Comparison of ENCODE assay signal across 21 cellular contexts in genomic region chr1:32946413-32946812, GRCh38. TPM values are rescaled to one million over a fixed set of nuclear protein-coding genes. Genes with fewer than 3 reads are reported as not detected.
A peak's percentile ranks its signal among the peaks of the same experiment; 100 is the strongest.
DNase-seq lines count a peak whose midpoint lies in the region; ATAC-seq, FAIRE-seq and TF ChIP-seq lines count a peak whose summit lies in the region.
"Had no signal": no experiment of that assay in that cellular context is flagged by ENCODE, and none has a peak within 500 bp of the region (broad histone marks: within the 10 kb centered on the region; RNA-seq: fewer than 3 reads in every experiment).

No MANE protein-coding gene starts in this region.

- H3K27ac ChIP-seq in ascending aorta (peak overlapping the region; percentile 71 to 79), endothelial cell of umbilical vein (ENCODE audit: insufficient read depth, low read depth, low read length) (no peak overlapping the region)
- H3K27ac ChIP-seq: 22Rv1, PC-9, RWPE1 had no signal

- dilution Hi-C loops in endothelial cell of umbilical vein (cut with MboI; ENCODE audit: extremely low pct_ligation_motif_present, low sequenced_read_pairs) = loop anchor here (10.0 kb wide), 1 partner anchor 58 kb away; no protein-coding TSS in a partner anchor

- H3K36me3 ChIP-seq in ascending aorta (peaks cover 42 to 43% of the 10 kb centered on the region in 2 donors), endothelial cell of umbilical vein (ENCODE audit: control insufficient read depth in 2 of 2, extremely low read depth in 1 of 2, insufficient read depth in 2 of 2, low read length in 2 of 2) (peaks cover 16 to 18% of the 10 kb centered on the region in 2 experiments)

- no peak overlapping the region for H3K9ac ChIP-seq in endothelial cell of umbilical vein (replicated peaks; ENCODE audit: extremely low read depth, insufficient read depth, low read length)

- POLR2A ChIA-PET in endothelial cell of umbilical vein (lab: Charles Lee) = no interaction called here

- H3K9me3 Mint-ChIP-seq in activated CD4-positive, alpha-beta T cell treated with anti-CD3 and anti-CD28 coated beads, Interleukin-2, amount 10 ng/mL, durations not matched to agents 24 days and 14 days = no peaks in the 10 kb centered on the region
- no peaks in the 10 kb centered on the region for H3K9me3 Mint-ChIP-seq in stimulated activated effector memory CD8-positive, alpha-beta T cell treated with anti-CD3 and anti-CD28 coated beads, Interleukin-12 subunit alpha, Interleukin-12 subunit beta, amount 100 ng/mL, for 72 hours
- H3K9me3 Mint-ChIP-seq: CD4-positive, alpha-beta T cell had no signal

- H3K4me3 Mint-ChIP-seq in activated CD4-positive, alpha-beta T cell treated with anti-CD3 and anti-CD28 coated beads, Interleukin-2, amount 10 ng/mL, durations not matched to agents 24 days and 14 days = no peak overlapping the region
- no peak overlapping the region for H3K4me3 Mint-ChIP-seq in stimulated activated effector memory CD8-positive, alpha-beta T cell treated with anti-CD3 and anti-CD28 coated beads, Interleukin-12 subunit alpha, Interleukin-12 subunit beta, amount 100 ng/mL, for 72 hours
- H3K4me3 Mint-ChIP-seq: B cell; CD4-positive, alpha-beta T cell had no signal

- H3K4me1 ChIP-seq in ascending aorta (peaks cover 13 to 42% of the 10 kb centered on the region in 2 donors), endothelial cell of umbilical vein (ENCODE audit: control insufficient read depth, extremely low read depth, insufficient read depth, low read length) (peaks cover 11% of the 10 kb centered on the region)

- H3K9me3 ChIP-seq in ascending aorta = no peaks in the 10 kb centered on the region
- no peaks in the 10 kb centered on the region for H3K9me3 ChIP-seq in endothelial cell of umbilical vein (replicated peaks; ENCODE audit: control insufficient read depth, insufficient read depth, low read length)
- H3K9me3 ChIP-seq: Caco-2 had no signal

- TF ChIP-seq CTCF in ascending aorta (IDR thresholded peaks at IDR 0.05) (no peak), endothelial cell of umbilical vein (IDR thresholded peaks at IDR 0.05; ENCODE audit: extremely low read depth in 1 of 2, insufficient read depth in 1 of 2, low read depth in 1 of 2, low read length in 2 of 2) (no peak), lower leg skin (IDR thresholded peaks at IDR 0.05) (no peak)

- no TSS peak for BruUV-seq in endothelial cell of umbilical vein (replicated peaks; lab: Mats Ljungman, UMichigan)

- peaks cover 37% of the 10 kb centered on the region for H3K79me2 ChIP-seq in endothelial cell of umbilical vein (ENCODE audit: control insufficient read depth, insufficient read depth, low read length)

- WGBS in lower leg skin, 2 donors = 59 to 73% methylated on average over 2 of the region's 2 CpGs

- H4K20me1 ChIP-seq in endothelial cell of umbilical vein (replicated peaks; ENCODE audit: control insufficient read depth, extremely low read depth, insufficient read depth, low read length) = no peaks in the 10 kb centered on the region

- intact Hi-C loops in activated CD4-positive, alpha-beta T cell treated with anti-CD3 and anti-CD28 coated beads, Interleukin-2, amount 10 ng/mL, durations not matched to agents 24 days and 14 days (cut with micrococcal nuclease) = no loop called here
- intact Hi-C loops in ascending aorta (cut with DNase I) (loop anchor here (5.0 kb wide), 1 partner anchor 41 kb away; no protein-coding TSS in a partner anchor), endothelial cell of umbilical vein (cut with micrococcal nuclease) (no loop called here), lower leg skin (cut with DNase I; ENCODE audit: low total_unique reads) (no loop called here)

- peak overlapping the region; percentile 41 for H3K27ac Mint-ChIP-seq in activated CD4-positive, alpha-beta T cell treated with anti-CD3 and anti-CD28 coated beads, Interleukin-2, amount 10 ng/mL, durations not matched to agents 24 days and 14 days
- peak overlapping the region; percentile 63 for H3K27ac Mint-ChIP-seq in stimulated activated effector memory CD8-positive, alpha-beta T cell treated with anti-CD3 and anti-CD28 coated beads, Interleukin-12 subunit alpha, Interleukin-12 subunit beta, amount 100 ng/mL, for 72 hours
- H3K27ac Mint-ChIP-seq: CD4-positive, alpha-beta T cell had no signal

- peaks cover 61% of the 10 kb centered on the region for H3K36me3 Mint-ChIP-seq in activated CD4-positive, alpha-beta T cell treated with anti-CD3 and anti-CD28 coated beads, Interleukin-2, amount 10 ng/mL, durations not matched to agents 24 days and 14 days (ENCODE audit: low read depth)
- peaks cover 95% of the 10 kb centered on the region for H3K36me3 Mint-ChIP-seq in stimulated activated effector memory CD8-positive, alpha-beta T cell treated with anti-CD3 and anti-CD28 coated beads, Interleukin-12 subunit alpha, Interleukin-12 subunit beta, amount 100 ng/mL, for 72 hours

- FAIRE-seq in endothelial cell of umbilical vein (lab: Jason Lieb, UNC) = no peak

- no peak for ATAC-seq in stimulated activated effector memory CD8-positive, alpha-beta T cell treated with anti-CD3 and anti-CD28 coated beads, Interleukin-12 subunit alpha, Interleukin-12 subunit beta, amount 100 ng/mL, for 72 hours
- ATAC-seq in GM21723 (IDR thresholded peaks at IDR 0.05; ENCODE audit: unreplicated experiment) = no peak

- peaks cover 26% of the 10 kb centered on the region for H3K4me1 Mint-ChIP-seq in activated CD4-positive, alpha-beta T cell treated with anti-CD3 and anti-CD28 coated beads, Interleukin-2, amount 10 ng/mL, durations not matched to agents 24 days and 14 days
- peaks cover 21% of the 10 kb centered on the region for H3K4me1 Mint-ChIP-seq in stimulated activated effector memory CD8-positive, alpha-beta T cell treated with anti-CD3 and anti-CD28 coated beads, Interleukin-12 subunit alpha, Interleukin-12 subunit beta, amount 100 ng/mL, for 72 hours

- H3K4me3 ChIP-seq in ascending aorta = no peak overlapping the region
- H3K4me3 ChIP-seq in endothelial cell of umbilical vein (replicated peaks in 1 of 3; ENCODE audit: insufficient read depth in 1 of 3, low read depth in 1 of 3, low read length in 3 of 3) = no peak overlapping the region
- H3K4me3 ChIP-seq in lower leg skin (ENCODE audit: low read depth, poor library complexity, severe bottlenecking) = no peak overlapping the region
- H3K4me3 ChIP-seq: PC-9 had no signal

- CTCF ChIA-PET in endothelial cell of umbilical vein (lab: Charles Lee) = interaction anchor here (1.0 to 1.4 kb wide), 3 partner anchors 12 to 61 kb away, joined by 3 to 5 read pairs (median 4); no protein-coding TSS in a partner anchor

- H3K27me3 Mint-ChIP-seq in activated CD4-positive, alpha-beta T cell treated with anti-CD3 and anti-CD28 coated beads, Interleukin-2, amount 10 ng/mL, durations not matched to agents 24 days and 14 days = no peaks in the 10 kb centered on the region
- H3K27me3 Mint-ChIP-seq: B cell; CD4-positive, alpha-beta T cell had no signal

- no peak for DNase-seq in activated CD4-positive, alpha-beta T cell treated with anti-CD3 and anti-CD28 coated beads, Interleukin-2, amount 10 ng/mL, durations not matched to agents 24 days and 14 days
- no peak for DNase-seq in activated CD4-positive, alpha-beta T cell treated with anti-CD3 and anti-CD28 coated beads, Interleukin-2, amount 50 U/mL, for 4 hours
- DNase-seq in ascending aorta (ENCODE audit: low spot score in 2 of 2) (peak in 1 of 2 donors; percentile 70), endothelial cell of umbilical vein (ENCODE audit: low read depth, low spot score) (peak; percentile 33), lower leg skin (ENCODE audit: low spot score in 2 of 2) (no peak), NCI-H82 (lab: John Stamatoyannopoulos, UW) (no peak)
- no peak for DNase-seq in stimulated activated effector memory CD8-positive, alpha-beta T cell treated with anti-CD3 and anti-CD28 coated beads, Interleukin-12 subunit alpha, Interleukin-12 subunit beta, amount 100 ng/mL, for 72 hours (ENCODE audit: low spot score in 2 of 2)
- DNase-seq: Caco-2; CD4-positive, alpha-beta T cell; GDM1; HCEC 1CT; MV-4-11; NCI-H1694 treated with DMSO at 0.1 percent for 48 hours; NCI-H2107; NCI-H524; PC-9; SIG-M5 had no signal

- H3K9me1 ChIP-seq in endothelial cell of umbilical vein (replicated peaks; ENCODE audit: control insufficient read depth, extremely low read depth, insufficient read depth, low read length) = no peaks in the 10 kb centered on the region

- H2AFZ ChIP-seq in endothelial cell of umbilical vein (ENCODE audit: low read depth, low read length) = no peak overlapping the region
- H2AFZ ChIP-seq: PC-9 had no signal

- no peak overlapping the region for H3K4me2 ChIP-seq in endothelial cell of umbilical vein (ENCODE audit: insufficient read depth, low read length)
- H3K4me2 ChIP-seq: PC-9 had no signal

- H3K27me3 ChIP-seq in ascending aorta (no peaks in the 10 kb centered on the region), endothelial cell of umbilical vein (ENCODE audit: control insufficient read depth in 2 of 2, insufficient read depth in 2 of 2, low read length in 2 of 2) (no peaks in the 10 kb centered on the region)

- TF ChIP-seq POLR2A in endothelial cell of umbilical vein (IDR thresholded peaks at IDR 0.05; ENCODE audit: low read depth, low read length) (no peak), lower leg skin (IDR thresholded peaks at IDR 0.05) (no peak)

RNA-seq across cellular contexts. Expression of gene RNF19B, which starts 18.2 kb away (rescaled TPM):
- 44.5 and 46.8 TPM in 2 replicates for total RNA-seq in activated CD4-positive, alpha-beta T cell treated with anti-CD3 and anti-CD28 coated beads, Interleukin-2, amount 10 ng/mL, durations not matched to agents 24 days and 14 days
- total RNA-seq in ascending aorta = 40.0 TPM
- total RNA-seq in endothelial cell of umbilical vein = 24.2 and 25.6 TPM in 2 replicates
- 19.2 and 19.6 TPM in 2 replicates for polyA plus RNA-seq in endothelial cell of umbilical vein
- polyA plus RNA-seq in endothelial cell of umbilical vein (2011; cell fraction: cytosol; rRNA removed) = 24.0 and 26.1 TPM in 2 replicates
- 13.0 and 13.6 TPM in 2 replicates for polyA plus RNA-seq in endothelial cell of umbilical vein (2011; cell fraction: nucleus; rRNA removed)
- 26.1 and 29.0 TPM in 2 replicates for polyA plus RNA-seq in endothelial cell of umbilical vein (2012)
- polyA minus RNA-seq in endothelial cell of umbilical vein = 25.3 and 31.0 TPM in 2 replicates
- polyA minus RNA-seq in endothelial cell of umbilical vein (2011; cell fraction: cytosol; rRNA and poly(A)+ RNA removed) = 9.6 TPM
- 9.5 and 9.8 TPM in 2 replicates for polyA minus RNA-seq in endothelial cell of umbilical vein (2011; cell fraction: nucleus; rRNA and poly(A)+ RNA removed)
- total RNA-seq in lower leg skin = 10 to 100 TPM; 29.5 to 42.6 (median 37.5) TPM

RNA-seq across cellular contexts. Expression of gene TMEM54, which starts 45.2 kb away (rescaled TPM):
- total RNA-seq in activated CD4-positive, alpha-beta T cell treated with anti-CD3 and anti-CD28 coated beads, Interleukin-2, amount 10 ng/mL, durations not matched to agents 24 days and 14 days = 0.89 and 1.4 TPM in 2 replicates
- 60.9 TPM for total RNA-seq in ascending aorta
- 14.8 and 23.6 TPM in 2 replicates for total RNA-seq in endothelial cell of umbilical vein
- polyA plus RNA-seq in endothelial cell of umbilical vein = 77.2 and 89.7 TPM in 2 replicates
- 46.0 and 59.0 TPM in 2 replicates for polyA plus RNA-seq in endothelial cell of umbilical vein (2011; cell fraction: cytosol; rRNA removed)
- polyA plus RNA-seq in endothelial cell of umbilical vein (2011; cell fraction: nucleus; rRNA removed) = 13.8 and 15.0 TPM in 2 replicates
- polyA plus RNA-seq in endothelial cell of umbilical vein (2012) = 69.8 and 78.5 TPM in 2 replicates
- 15.7 and 35.0 TPM in 2 replicates for polyA minus RNA-seq in endothelial cell of umbilical vein
- 7.7 TPM for polyA minus RNA-seq in endothelial cell of umbilical vein (2011; cell fraction: cytosol; rRNA and poly(A)+ RNA removed)
- 3.2 and 3.3 TPM in 2 replicates for polyA minus RNA-seq in endothelial cell of umbilical vein (2011; cell fraction: nucleus; rRNA and poly(A)+ RNA removed)
- 100 to 1,000 TPM; 122 to 245 (median 198) TPM for total RNA-seq in lower leg skin
- total RNA-seq: B cell; CD4-positive, alpha-beta T cell had no signal
